Comparison of ENCODE assay signal across 35 cellular contexts in genomic region chr10:17605936-17606335, GRCh38.
"Had no signal": no experiment of that assay in that cellular context is flagged by ENCODE, and none has a peak within 500 bp of the region (broad histone marks: within the 10 kb centered on the region; RNA-seq: fewer than 3 reads in every experiment).

No MANE protein-coding gene starts in this region.

- H3K4me3 ChIP-seq: MG63 had no signal

- H3K9me3 ChIP-seq: MG63 had no signal

- H3K27me3 ChIP-seq: MG63 had no signal

- DNase-seq: Karpas-422, Kasumi-1, KG1, MG63, MM.1S, MV-4-11, NCI-H1048, NCI-H1092, NCI-H1092 treated with DMSO at 0.1 percent for 48 hours, NCI-H1105, NCI-H1105 treated with DMSO at 0.1 percent for 48 hours, NCI-H1417, NCI-H1417 treated with DMSO at 0.1 percent for 48 hours, NCI-H1436, NCI-H1436 treated with DMSO at 0.1 percent for 48 hours, NCI-H146, NCI-H1694, NCI-H1694 treated with DMSO at 0.1 percent for 48 hours, NCI-H187, NCI-H187 treated with DMSO at 0.1 percent for 48 hours, NCI-H1930, NCI-H2029, NCI-H2029 treated with DMSO at 0.1 percent for 48 hours, NCI-H2081, NCI-H2081 treated with DMSO at 0.1 percent for 48 hours, NCI-H2107, NCI-H2171, NCI-H2171 treated with DMSO at 0.1 percent for 48 hours, NCI-H2227 treated with DMSO at 0.1 percent for 48 hours, NCI-H226, NCI-H345, NCI-H446, NCI-H446 treated with DMSO at 0.1 percent for 48 hours, NCI-H510A had no signal

- H3K27ac ChIP-seq: KMS-11 had no signal
